In genomic region chr1:21704055-21704660, GRCh38 we compare ENCODE assay signal across 21 cellular contexts. TPM values are rescaled to one million over a fixed set of nuclear protein-coding genes. Genes with fewer than 3 reads are reported as not detected.
DNase-seq lines count a peak whose midpoint lies in the region; ATAC-seq and TF ChIP-seq lines count a peak whose summit lies in the region.
"Had no signal": no experiment of that assay in that cellular context is flagged by ENCODE, and none has a peak within 500 bp of the region (broad histone marks: within the 10 kb centered on the region; RNA-seq: fewer than 3 reads in every experiment).

No MANE protein-coding gene starts in this region.

- no peaks in the 10 kb centered on the region for H3K9me3 Mint-ChIP-seq in T-helper 1 cell treated with Interleukin-12 subunit alpha and Interleukin-12 subunit beta and Interleukin-4 antibody, amounts not matched to agents 30 μg/mL and 1 μg/mL, for 36 hours
- no peaks in the 10 kb centered on the region for H3K9me3 Mint-ChIP-seq in GM23338
- H3K9me3 Mint-ChIP-seq in stimulated activated naive B cell treated with anti-CD40 and anti-IgM and Interleukin-4, amounts not matched to agents 10 μg/mL and 1 μg/mL and 100 μg/mL, for 72 hours, result no peaks in the 10 kb centered on the region

- no peak overlapping the region for H3K4me3 ChIP-seq in GM23338
- H3K4me3 ChIP-seq in adipocyte (ENCODE audit: low read length), result no peak overlapping the region
- no peak overlapping the region for H3K4me3 ChIP-seq in mesenchymal stem cell (ENCODE audit: insufficient read depth in 1 of 2, low read depth in 1 of 2, low read length in 2 of 2)
- H3K4me3 ChIP-seq: cardiac muscle cell, ovary, skin epidermis had no signal

- no peak overlapping the region for H4K91ac ChIP-seq in mesenchymal stem cell (ENCODE audit: low read length)

- H3K18ac ChIP-seq in mesenchymal stem cell (ENCODE audit: low read depth in 1 of 2, low read length in 2 of 2), result no peak overlapping the region

- no peak overlapping the region for H2BK12ac ChIP-seq in mesenchymal stem cell (ENCODE audit: low read length in 2 of 2)

- no peak for ATAC-seq in GM23338
- no peak for ATAC-seq in GM19397 (IDR thresholded peaks at IDR 0.05; ENCODE audit: unreplicated experiment)
- ATAC-seq in stimulated activated naive B cell treated with anti-CD40 and anti-IgM and Interleukin-4, amounts not matched to agents 10 μg/mL and 1 μg/mL and 100 μg/mL, for 72 hours (replicated peaks), result no peak
- ATAC-seq: esophagus mucosa had no signal

- H3K4me3 Mint-ChIP-seq in T-helper 1 cell treated with Interleukin-12 subunit alpha and Interleukin-12 subunit beta and Interleukin-4 antibody, amounts not matched to agents 30 μg/mL and 1 μg/mL, for 36 hours, result no peak overlapping the region
- H3K4me3 Mint-ChIP-seq in GM23338, result no peak overlapping the region
- H3K4me3 Mint-ChIP-seq in stimulated activated naive B cell treated with anti-CD40 and anti-IgM and Interleukin-4, amounts not matched to agents 10 μg/mL and 1 μg/mL and 100 μg/mL, for 72 hours, result no peak overlapping the region

- no peaks in the 10 kb centered on the region for H3K27me3 Mint-ChIP-seq in T-helper 1 cell treated with Interleukin-12 subunit alpha and Interleukin-12 subunit beta and Interleukin-4 antibody, amounts not matched to agents 30 μg/mL and 1 μg/mL, for 36 hours (ENCODE audit: low read depth)
- H3K27me3 Mint-ChIP-seq in GM23338 (ENCODE audit: insufficient read depth, low read depth, poor library complexity), result no peaks in the 10 kb centered on the region
- H3K27me3 Mint-ChIP-seq in stimulated activated naive B cell treated with anti-CD40 and anti-IgM and Interleukin-4, amounts not matched to agents 10 μg/mL and 1 μg/mL and 100 μg/mL, for 72 hours, result no peaks in the 10 kb centered on the region

- H3K9ac ChIP-seq in adipocyte (ENCODE audit: low read length) (peak overlapping the region; percentile 57), mesenchymal stem cell (ENCODE audit: low read length) (peak overlapping the region; percentile 73)

- H4K8ac ChIP-seq in mesenchymal stem cell (ENCODE audit: low read length), result no peak overlapping the region

- H3K14ac ChIP-seq in mesenchymal stem cell (ENCODE audit: low read length in 2 of 2), result no peak overlapping the region

- no peak overlapping the region for H3K4me2 ChIP-seq in GM23338
- no peak overlapping the region for H3K4me2 ChIP-seq in mesenchymal stem cell (ENCODE audit: low read length, poor library complexity, severe bottlenecking)

- peaks cover 19% of the 10 kb centered on the region for H3K4me1 Mint-ChIP-seq in T-helper 1 cell treated with Interleukin-12 subunit alpha and Interleukin-12 subunit beta and Interleukin-4 antibody, amounts not matched to agents 30 μg/mL and 1 μg/mL, for 36 hours (ENCODE audit: low read depth)
- peaks cover 33% of the 10 kb centered on the region for H3K4me1 Mint-ChIP-seq in GM23338
- peaks cover 0 to 7% of the 10 kb centered on the region in 2 donors for H3K4me1 Mint-ChIP-seq in stimulated activated naive B cell treated with anti-CD40 and anti-IgM and Interleukin-4, amounts not matched to agents 10 μg/mL and 1 μg/mL and 100 μg/mL, for 72 hours

- H2BK120ac ChIP-seq in mesenchymal stem cell (ENCODE audit: low read depth, low read length), result no peak overlapping the region

- H3K27ac ChIP-seq in GM23338 (ENCODE audit: low read depth) (no peak overlapping the region), mesenchymal stem cell (ENCODE audit: low read length, poor library complexity, severe bottlenecking) (no peak overlapping the region)
- H3K27ac ChIP-seq: 22Rv1, cardiac muscle cell, ovary had no signal

- H3K9me3 ChIP-seq in adipocyte (ENCODE audit: control insufficient read depth, low read length) (no peaks in the 10 kb centered on the region), mesenchymal stem cell (ENCODE audit: control insufficient read depth, low read length) (no peaks in the 10 kb centered on the region)
- H3K9me3 ChIP-seq: BE2C, ovary had no signal

- no peaks in the 10 kb centered on the region for H3F3A ChIP-seq in GM23338 (replicated peaks; ENCODE audit: low read depth)

- peak overlapping the region; percentile 19 for H3K27ac Mint-ChIP-seq in T-helper 1 cell treated with Interleukin-12 subunit alpha and Interleukin-12 subunit beta and Interleukin-4 antibody, amounts not matched to agents 30 μg/mL and 1 μg/mL, for 36 hours
- H3K27ac Mint-ChIP-seq in GM23338, result peak overlapping the region; percentile 58; the same call in 1 of the 2 replicates
- H3K27ac Mint-ChIP-seq in stimulated activated naive B cell treated with anti-CD40 and anti-IgM and Interleukin-4, amounts not matched to agents 10 μg/mL and 1 μg/mL and 100 μg/mL, for 72 hours, result no peak overlapping the region

- no peaks in the 10 kb centered on the region for H3K27me3 ChIP-seq in GM23338 (ENCODE audit: insufficient read depth)
- H3K27me3 ChIP-seq in adipocyte (replicated peaks; ENCODE audit: control insufficient read depth, insufficient read depth, low read length), result no peaks in the 10 kb centered on the region
- H3K27me3 ChIP-seq in mesenchymal stem cell (ENCODE audit: control insufficient read depth in 1 of 2, insufficient read depth in 1 of 2, low read length in 2 of 2), result no peaks in the 10 kb centered on the region
- H3K27me3 ChIP-seq: BE2C, cardiac muscle cell, ovary had no signal

- peaks cover 5% of the 10 kb centered on the region; the same call in 1 of the 2 replicates for H4K20me1 ChIP-seq in GM23338 (replicated peaks; ENCODE audit: insufficient read depth)

- H3K36me3 ChIP-seq in GM23338 (ENCODE audit: insufficient read depth), result peaks cover 22% of the 10 kb centered on the region
- H3K36me3 ChIP-seq in adipocyte (ENCODE audit: control insufficient read depth, insufficient read depth, low read length, severe bottlenecking), result peaks cover 48% of the 10 kb centered on the region
- peaks cover 21 to 75% of the 10 kb centered on the region in 2 experiments for H3K36me3 ChIP-seq in mesenchymal stem cell (ENCODE audit: control insufficient read depth in 1 of 2, insufficient read depth in 2 of 2, low read depth in 1 of 2, low read length in 2 of 2)
- H3K36me3 ChIP-seq: ovary had no signal

- H3K4me1 ChIP-seq in GM23338 (ENCODE audit: insufficient read depth), result peaks cover 29% of the 10 kb centered on the region
- peaks cover 40% of the 10 kb centered on the region for H3K4me1 ChIP-seq in adipocyte (ENCODE audit: control insufficient read depth, insufficient read depth, low read length)
- H3K4me1 ChIP-seq in mesenchymal stem cell (ENCODE audit: control insufficient read depth, insufficient read depth, low read depth, low read length), result peaks cover 6% of the 10 kb centered on the region
- H3K4me1 ChIP-seq: BE2C had no signal

- H3K79me2 ChIP-seq in GM23338 (replicated peaks; ENCODE audit: insufficient read depth), result no peaks in the 10 kb centered on the region

- peaks cover 30% of the 10 kb centered on the region for H3K36me3 Mint-ChIP-seq in T-helper 1 cell treated with Interleukin-12 subunit alpha and Interleukin-12 subunit beta and Interleukin-4 antibody, amounts not matched to agents 30 μg/mL and 1 μg/mL, for 36 hours (ENCODE audit: low read depth)
- peaks cover 50% of the 10 kb centered on the region for H3K36me3 Mint-ChIP-seq in GM23338 (ENCODE audit: low read depth)
- H3K36me3 Mint-ChIP-seq in stimulated activated naive B cell treated with anti-CD40 and anti-IgM and Interleukin-4, amounts not matched to agents 10 μg/mL and 1 μg/mL and 100 μg/mL, for 72 hours, result peaks cover 36 to 49% of the 10 kb centered on the region in 2 donors

- no peak overlapping the region for H3K23ac ChIP-seq in mesenchymal stem cell (ENCODE audit: low read length in 2 of 2)

- WGBS in mesenchymal stem cell, result 99% methylated on average over 4 of the region's 7 CpGs

- no peak overlapping the region for H3K4ac ChIP-seq in mesenchymal stem cell (ENCODE audit: low read depth in 1 of 2, low read length in 2 of 2)

- no peak for DNase-seq in T-helper 1 cell
- no peak for DNase-seq in GM23338 (ENCODE audit: low spot score)
- DNase-seq in adipocyte (ENCODE audit: low read depth), result no peak
- no peak for DNase-seq in mesenchymal stem cell
- DNase-seq in NCI-H187 (lab: John Stamatoyannopoulos, UW), result no peak
- no peak for DNase-seq in stimulated activated naive B cell treated with anti-CD40 and anti-IgM and Interleukin-4, amounts not matched to agents 10 μg/mL and 1 μg/mL and 100 μg/mL, for 72 hours
- DNase-seq: activated CD4-positive, alpha-beta T cell treated with anti-CD3 and anti-CD28 coated beads for 1 hour; activated T-cell treated with anti-CD3 and anti-CD28 coated beads for 4 hours; BE2C; effector CD4-positive, alpha-beta T cell; glutamatergic neuron; NCI-H1092; NCI-H2107; ovary; stimulated activated CD8-positive, alpha-beta memory T cell treated with anti-CD3 and anti-CD28 coated beads, Interleukin-4, amount 100 ng/mL, for 48 hours had no signal

- no peak overlapping the region for H2AFZ ChIP-seq in GM23338
- H2AFZ ChIP-seq in mesenchymal stem cell (ENCODE audit: low read depth, low read length), result no peak overlapping the region

- H2BK5ac ChIP-seq in mesenchymal stem cell (ENCODE audit: low read depth, low read length, poor library complexity, severe bottlenecking), result no peak overlapping the region

- no peak overlapping the region for H2BK15ac ChIP-seq in mesenchymal stem cell (ENCODE audit: low read depth, poor library complexity, severe bottlenecking)

- TF ChIP-seq CTCF in GM23338 (conservative IDR thresholded peaks at IDR 0.05; ENCODE audit: low read depth in 2 of 2), result no peak

- no peaks in the 10 kb centered on the region for H3K9me2 ChIP-seq in GM23338 (ENCODE audit: insufficient read depth)

- no peak overlapping the region for H2AK5ac ChIP-seq in mesenchymal stem cell (ENCODE audit: low read length, severe bottlenecking)

- peaks cover 25% of the 10 kb centered on the region for H3K79me1 ChIP-seq in mesenchymal stem cell (replicated peaks; ENCODE audit: low read length, poor library complexity, severe bottlenecking)

TF ChIP-seq in GM23338, 12 proteins besides CTCF, POLR2A, EP300 and RAD21:
- no peak for TF ChIP-seq NANOG (IDR thresholded peaks at IDR 0.05; ENCODE audit: borderline replicate concordance)
- no peak for TF ChIP-seq ZNF114 (CRISPR knock-in tag; IDR thresholded peaks at IDR 0.05)

RNA-seq across cellular contexts. Expression of gene RAP1GAP, which starts 35.0 kb away (rescaled TPM):
- 5.9 and 6.6 TPM in 2 replicates for total RNA-seq in GM23338 (2014; rRNA removed; shearing (Covaris generic))
- polyA plus RNA-seq in GM23338 (2016; fragmentation: Nextera tagmentation; extraction: Ambion mirVana), result 4.3 and 5.0 TPM in 2 replicates
- 0.50 TPM for polyA plus RNA-seq in mesenchymal stem cell (2013, experiment 1 of 2)
- 0.62 TPM for polyA plus RNA-seq in mesenchymal stem cell (2013, experiment 2 of 2)
